8 cellular contexts compared by ENCODE assay signal in the genomic region with DNA sequence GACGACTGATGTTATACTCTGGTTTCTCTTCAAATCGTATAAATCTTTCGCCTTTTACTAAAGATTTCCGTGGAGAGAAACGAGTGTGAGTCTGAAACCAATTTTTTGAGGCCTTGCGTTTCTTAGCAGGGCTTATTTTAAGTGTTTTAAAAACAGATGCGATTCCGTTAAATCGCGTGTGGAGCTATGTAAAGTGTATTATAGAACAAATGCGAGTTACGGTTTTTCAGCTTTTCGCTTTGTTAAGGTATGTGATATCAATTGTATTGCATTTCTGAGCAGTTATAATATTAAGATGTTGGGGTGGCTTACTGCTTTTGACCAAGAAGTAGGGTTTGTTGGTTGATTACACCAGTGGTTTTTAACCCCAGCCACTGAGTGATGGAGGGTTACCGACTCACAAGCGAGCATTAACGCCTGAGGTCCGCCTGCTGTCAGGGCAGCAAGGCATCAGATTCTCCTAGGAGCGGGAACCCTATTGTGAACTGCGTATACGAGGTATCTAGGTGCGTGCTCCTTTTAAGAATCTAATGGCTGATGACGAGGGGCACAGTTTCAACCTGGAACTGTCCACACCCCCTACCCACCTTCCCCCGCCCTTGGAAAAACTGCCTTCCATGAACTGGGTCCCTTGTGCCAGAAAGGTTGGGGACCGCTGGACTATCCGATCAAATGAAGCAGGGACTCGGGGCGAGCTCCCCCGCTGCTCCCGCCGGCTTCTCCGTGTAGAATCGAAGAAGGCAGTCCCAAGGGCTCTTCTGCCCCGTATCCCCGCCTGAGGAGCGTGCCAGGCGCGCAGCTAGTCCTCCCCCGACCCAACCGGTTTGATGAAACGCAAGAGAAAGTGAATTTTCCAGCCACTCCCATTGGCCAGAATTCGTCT. TPM values are rescaled to one million over a fixed set of nuclear protein-coding genes. Genes with fewer than 3 reads are reported as not detected.
DNase-seq lines count a peak whose midpoint lies in the region; ATAC-seq, FAIRE-seq and TF ChIP-seq lines count a peak whose summit lies in the region.

No MANE protein-coding gene starts in this region.

- ATAC-seq in GM21381 (IDR thresholded peaks at IDR 0.05; ENCODE audit: unreplicated experiment): peak; percentile 48

- no peaks in the 10 kb centered on the region for H3K36me3 ChIP-seq in endodermal cell (ENCODE audit: control insufficient read depth, insufficient read depth, low read length)
- no peaks in the 10 kb centered on the region for H3K36me3 ChIP-seq in mesendoderm (ENCODE audit: control insufficient read depth, insufficient read depth, low read length)

- H3K79me2 ChIP-seq in mesendoderm (ENCODE audit: control insufficient read depth, insufficient read depth, low read length): no peaks in the 10 kb centered on the region

- H3K4me2 ChIP-seq in mesendoderm (ENCODE audit: low read length): peak overlapping the region; percentile 79

- H3K27ac ChIP-seq in endodermal cell (ENCODE audit: low read depth, low read length): peak overlapping the region; percentile 99
- peak overlapping the region; percentile 96 for H3K27ac ChIP-seq in mesendoderm (ENCODE audit: low read depth, low read length)

- H2BK15ac ChIP-seq in mesendoderm (replicated peaks; ENCODE audit: low read depth): no peak overlapping the region

- peak overlapping the region; percentile 21 for H2BK120ac ChIP-seq in mesendoderm (ENCODE audit: low read depth, low read length)

- H3K4me1 Mint-ChIP-seq in endodermal cell: peaks cover 5% of the 10 kb centered on the region

- H3K9me3 Mint-ChIP-seq in endodermal cell: no peaks in the 10 kb centered on the region

- H3K4me3 ChIP-seq in endodermal cell (ENCODE audit: low read length) (peak overlapping the region; percentile 50), mesendoderm (ENCODE audit: low read length) (peak overlapping the region; percentile 22)

- H3K4me1 ChIP-seq in endodermal cell (ENCODE audit: control insufficient read depth, insufficient read depth, low read length) (no peaks in the 10 kb centered on the region), mesendoderm (ENCODE audit: control insufficient read depth, low read depth, low read length) (no peaks in the 10 kb centered on the region)

- DNase-seq in COR-L47 (lab: John Stamatoyannopoulos, UW) (peak; percentile 96), HTR-8/SVneo (ENCODE audit: insufficient read length, low spot score) (peak; percentile 66), NOMO-1 (lab: John Stamatoyannopoulos, UW; ENCODE audit: unreplicated experiment in 2 of 2) (peak; percentile 90 to 97), endodermal cell (peak; percentile 96), mesendoderm (peak; percentile 100)
- peak; percentile 64 to 74 (median 65) for DNase-seq in activated CD8-positive, alpha-beta memory T cell treated with anti-CD3 and anti-CD28 coated beads for 48 hours (ENCODE audit: low read depth in 2 of 3, low spot score in 2 of 3)
- peak; percentile 69 for DNase-seq in stimulated activated CD8-positive, alpha-beta memory T cell treated with anti-CD3 and anti-CD28 coated beads, Interleukin-12 subunit alpha, Interleukin-12 subunit beta, amount 100 ng/mL, for 4 hours (ENCODE audit: low read depth)

- 0% methylated on average over 39 to 41 of the region's 41 CpGs for WGBS in endodermal cell (ENCODE audit: insufficient coverage in 1 of 2, insufficient read length in 1 of 2), 2 experiments
- WGBS in mesendoderm (ENCODE audit: extremely low coverage, insufficient coverage, low lambda C conversion rate): no CpG with 5 or more reads among the region's 41 CpGs

- H3K4me3 Mint-ChIP-seq in endodermal cell: peak overlapping the region; percentile 67

- no peaks in the 10 kb centered on the region for H3K9me3 ChIP-seq in endodermal cell (ENCODE audit: control insufficient read depth, low read length)

- FAIRE-seq in HTR-8/SVneo (lab: Jason Lieb, UNC): no peak

- H4K5ac ChIP-seq in mesendoderm (ENCODE audit: low read length): peak overlapping the region; percentile 40

- peak overlapping the region; percentile 60 for H3K18ac ChIP-seq in mesendoderm (ENCODE audit: low read length)

- H3K79me1 ChIP-seq in mesendoderm (ENCODE audit: low read length): no peaks in the 10 kb centered on the region

- no peak overlapping the region for H3K23ac ChIP-seq in mesendoderm (ENCODE audit: low read length)

- peak overlapping the region; percentile 89 for H3K56ac ChIP-seq in mesendoderm (ENCODE audit: low read length)

- peak overlapping the region; percentile 100 for H2BK5ac ChIP-seq in mesendoderm (ENCODE audit: low read length)

- H3K4ac ChIP-seq in mesendoderm (ENCODE audit: low read depth, low read length): no peak overlapping the region

- peak overlapping the region; percentile 92 for H3K9ac ChIP-seq in endodermal cell (ENCODE audit: extremely low read depth, low read length, poor library complexity, severe bottlenecking)
- peak overlapping the region; percentile 78 for H3K9ac ChIP-seq in mesendoderm (ENCODE audit: low read length)

- H3K27me3 ChIP-seq in endodermal cell (ENCODE audit: control insufficient read depth, insufficient read depth, low read length, poor library complexity, severe bottlenecking): no peaks in the 10 kb centered on the region
- H3K27me3 ChIP-seq in mesendoderm (ENCODE audit: insufficient read depth, low read length, poor library complexity): no peaks in the 10 kb centered on the region

- no peaks in the 10 kb centered on the region for H3K27me3 Mint-ChIP-seq in endodermal cell (ENCODE audit: insufficient read depth)

- peak overlapping the region; percentile 100 for H3K27ac Mint-ChIP-seq in endodermal cell

- H2AK5ac ChIP-seq in mesendoderm (ENCODE audit: low read length): no peak overlapping the region

- no peaks in the 10 kb centered on the region for H3K36me3 Mint-ChIP-seq in endodermal cell (ENCODE audit: low read depth)

- no peak overlapping the region for H4K8ac ChIP-seq in mesendoderm (ENCODE audit: low read depth, low read length)

- TF ChIP-seq CTCF in endodermal cell (conservative IDR thresholded peaks at IDR 0.05): no peak

RNA-seq across cellular contexts. Expression of a gene that starts 17.8 kb away (rescaled TPM):
- 10 to 100 TPM; 36.2 to 36.7 TPM for total RNA-seq in endodermal cell
- polyA plus RNA-seq in endodermal cell (2013, experiment 1 of 2): 34.1 TPM
- polyA plus RNA-seq in endodermal cell (2013, experiment 2 of 2): 32.3 TPM
- polyA plus RNA-seq in mesendoderm (2013, experiment 1 of 2): 25.8 TPM
- 26.2 TPM for polyA plus RNA-seq in mesendoderm (2013, experiment 2 of 2)

RNA-seq across cellular contexts. Expression of a gene that starts 26.1 kb away (rescaled TPM):
- total RNA-seq in endodermal cell: 10 to 100 TPM; 71.5 to 81.8 TPM
- 66.4 TPM for polyA plus RNA-seq in endodermal cell (2013, experiment 1 of 2)
- polyA plus RNA-seq in endodermal cell (2013, experiment 2 of 2): 62.0 TPM
- 32.1 TPM for polyA plus RNA-seq in mesendoderm (2013, experiment 1 of 2)
- 32.6 TPM for polyA plus RNA-seq in mesendoderm (2013, experiment 2 of 2)

RNA-seq across cellular contexts. Expression of a gene that starts 49.6 kb away (rescaled TPM):
- 10 to 100 TPM; 45.8 to 51.9 TPM for total RNA-seq in endodermal cell
- 110 TPM for polyA plus RNA-seq in endodermal cell (2013, experiment 1 of 2)
- 184 TPM for polyA plus RNA-seq in endodermal cell (2013, experiment 2 of 2)
- polyA plus RNA-seq in mesendoderm (2013, experiment 1 of 2): 102 TPM
- polyA plus RNA-seq in mesendoderm (2013, experiment 2 of 2): 106 TPM

Comparison
In these comparisons a context has a peak if more than half of its experiments do, and no peak if none do; other contexts are left out.
1. Peak in every context shown above with its lines: DNase-seq, ATAC-seq, H3K4me3 ChIP-seq and H3K27ac ChIP-seq.